Comparison of ENCODE assay signal across 9 cellular contexts in genomic region chr9:95077053-95077765, GRCh38.
DNase-seq lines count a peak whose midpoint lies in the region; ATAC-seq and TF ChIP-seq lines count a peak whose summit lies in the region.
"Had no signal": no experiment of that assay in that cellular context is flagged by ENCODE, and none has a peak within 500 bp of the region (broad histone marks: within the 10 kb centered on the region; RNA-seq: fewer than 3 reads in every experiment).

No MANE protein-coding gene starts in this region.

- TF ChIP-seq CTCF in endodermal cell (conservative IDR thresholded peaks at IDR 0.05) (peak; percentile 16), right lobe of liver (IDR thresholded peaks at IDR 0.05) (no peak)

- H3K36me3 ChIP-seq in endodermal cell (ENCODE audit: control insufficient read depth, insufficient read depth, low read length) (peaks cover 18% of the 10 kb centered on the region), right lobe of liver (peaks cover 10 to 73% (median 17%) of the 10 kb centered on the region in 4 donors), rectal smooth muscle tissue (ENCODE audit: control insufficient read depth, insufficient read depth, low read length) (peaks cover 5% of the 10 kb centered on the region)

- H3K27me3 ChIP-seq in endodermal cell (ENCODE audit: control insufficient read depth, insufficient read depth, low read length, poor library complexity, severe bottlenecking), result no peaks in the 10 kb centered on the region
- no peaks in the 10 kb centered on the region for H3K27me3 ChIP-seq in right lobe of liver
- H3K27me3 ChIP-seq in rectal smooth muscle tissue (ENCODE audit: control insufficient read depth, insufficient read depth, low read length), result no peaks in the 10 kb centered on the region

- 89 to 93% methylated on average over 15 to 18 of the region's 18 CpGs for WGBS in endodermal cell (ENCODE audit: insufficient coverage in 1 of 2, insufficient read length in 1 of 2), 2 experiments
- 31% methylated on average over 7 of the region's 18 CpGs for WGBS in right lobe of liver (ENCODE audit: insufficient coverage, low coverage, low lambda C conversion rate, missing lambda C conversion rate)

- H3K27me3 Mint-ChIP-seq in endodermal cell (ENCODE audit: insufficient read depth), result no peaks in the 10 kb centered on the region

- peaks cover 35% of the 10 kb centered on the region for H3K4me1 Mint-ChIP-seq in endodermal cell

- ATAC-seq in right lobe of liver, result peak; percentile 0 to 15 (median 8)
- ATAC-seq in HG03432 (IDR thresholded peaks at IDR 0.05; ENCODE audit: unreplicated experiment), result no peak
- no peak for ATAC-seq in HG02938 (IDR thresholded peaks at IDR 0.05; ENCODE audit: unreplicated experiment)
- no peak for ATAC-seq in HG02759 (IDR thresholded peaks at IDR 0.05; ENCODE audit: unreplicated experiment)

- H3K9me3 Mint-ChIP-seq in endodermal cell, result no peaks in the 10 kb centered on the region

- H3K36me3 Mint-ChIP-seq in endodermal cell (ENCODE audit: low read depth), result peaks cover 19% of the 10 kb centered on the region

- H3K4me3 Mint-ChIP-seq in endodermal cell, result no peak overlapping the region

- no peak for TF ChIP-seq POLR2A in right lobe of liver (IDR thresholded peaks at IDR 0.05)

- peak overlapping the region; percentile 8 for H3K27ac ChIP-seq in endodermal cell (ENCODE audit: low read depth, low read length)
- peak overlapping the region; percentile 11 to 20 (median 13) for H3K27ac ChIP-seq in right lobe of liver
- peak overlapping the region; percentile 48 for H3K27ac ChIP-seq in rectal smooth muscle tissue (ENCODE audit: low read depth, low read length)

- H3K4me1 ChIP-seq in endodermal cell (ENCODE audit: control insufficient read depth, insufficient read depth, low read length), result peaks cover 20% of the 10 kb centered on the region
- H3K4me1 ChIP-seq in right lobe of liver, result peaks cover 0 to 35% (median 11%) of the 10 kb centered on the region in 4 donors
- peaks cover 44% of the 10 kb centered on the region for H3K4me1 ChIP-seq in rectal smooth muscle tissue (ENCODE audit: control insufficient read depth, insufficient read depth, low read length)

- H3K4me3 ChIP-seq in endodermal cell (ENCODE audit: low read length) (no peak overlapping the region), right lobe of liver (no peak overlapping the region), rectal smooth muscle tissue (ENCODE audit: low read length) (no peak overlapping the region)

- H3K27ac Mint-ChIP-seq in endodermal cell, result peak overlapping the region; percentile 40

- H3K9ac ChIP-seq in endodermal cell (ENCODE audit: extremely low read depth, low read length, poor library complexity, severe bottlenecking) (no peak overlapping the region), rectal smooth muscle tissue (ENCODE audit: low read length) (no peak overlapping the region)

- intact Hi-C loops in right lobe of liver (cut with DNase I), result no loop called here

- DNase-seq in Ammon's horn (ENCODE audit: low spot score) (peak; percentile 79), endodermal cell (no peak), right lobe of liver (no peak), NCI-H1092 (lab: John Stamatoyannopoulos, UW) (no peak)
- DNase-seq: NCI-H187 treated with DMSO at 0.1 percent for 48 hours had no signal

- H3K9me3 ChIP-seq in endodermal cell (ENCODE audit: control insufficient read depth, low read length), result no peaks in the 10 kb centered on the region
- no peaks in the 10 kb centered on the region for H3K9me3 ChIP-seq in right lobe of liver

Comparison
In these comparisons a context has a peak if more than half of its experiments do, and no peak if none do; other contexts are left out.
1. ATAC-seq: peak in right lobe of liver (4 of 4); none in HG03432 (single experiment), HG02938 (single experiment) and HG02759 (single experiment).
2. Peak in every context shown above with its lines, with median percentiles within 50 percentile points of each other: H3K27ac ChIP-seq.